In the genomic region with DNA sequence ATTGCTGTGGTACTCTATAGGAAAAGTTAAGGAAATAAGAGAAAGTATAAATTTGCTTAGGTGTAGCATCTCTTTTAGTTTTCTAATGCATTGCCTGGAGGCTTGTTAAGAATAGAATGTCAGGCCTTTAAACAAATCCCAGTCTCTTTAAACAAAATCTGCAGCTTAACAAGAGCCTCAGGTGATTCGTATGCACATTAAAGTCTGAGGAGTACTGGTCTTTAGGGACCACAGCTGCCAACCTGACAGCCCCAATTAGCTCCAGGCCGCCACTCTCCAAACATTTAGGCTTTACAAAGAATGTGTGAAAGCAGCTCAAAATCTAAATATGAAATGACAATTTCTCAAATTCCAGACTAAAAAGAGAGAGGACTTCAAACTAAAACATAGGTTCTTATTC, we compare ENCODE assay signal across 1 cellular context.
TF ChIP-seq lines count a peak whose summit lies in the region.

No MANE protein-coding gene starts in this region.

TF ChIP-seq in GM23338, 12 proteins besides CTCF, POLR2A, EP300 and RAD21 (continued from another document):
- TF ChIP-seq ZNF462 (CRISPR knock-in tag; IDR thresholded peaks at IDR 0.05) (no peak), REST (IDR thresholded peaks at IDR 0.05; ENCODE audit: unreplicated experiment) (no peak), ZNF114 (CRISPR knock-in tag; IDR thresholded peaks at IDR 0.05) (no peak)
